In genomic region chr4:5785806-5786680, GRCh38 we compare ENCODE assay signal across 14 cellular contexts.
DNase-seq lines count a peak whose midpoint lies in the region; ATAC-seq and TF ChIP-seq lines count a peak whose summit lies in the region.
"Had no signal": no experiment of that assay in that cellular context is flagged by ENCODE, and none has a peak within 500 bp of the region (broad histone marks: within the 10 kb centered on the region; RNA-seq: fewer than 3 reads in every experiment).

No MANE protein-coding gene starts in this region.

- 91% methylated on average over 9 of the region's 9 CpGs for WGBS in mammary epithelial cell (ENCODE audit: low coverage, missing lambda C conversion rate)

- H3K27ac ChIP-seq in mammary epithelial cell (ENCODE audit: insufficient read depth, low read depth, low read length) (no peak overlapping the region), upper lobe of right lung (no peak overlapping the region)

- no peaks in the 10 kb centered on the region for H4K20me1 ChIP-seq in mammary epithelial cell (ENCODE audit: insufficient read depth, low read length)

- no peaks in the 10 kb centered on the region for H3K27me3 ChIP-seq in mammary epithelial cell (ENCODE audit: insufficient read depth, low read length)
- H3K27me3 ChIP-seq in upper lobe of right lung, result no peaks in the 10 kb centered on the region

- H3K9me3 ChIP-seq in mammary epithelial cell (replicated peaks; ENCODE audit: insufficient read depth, low read length) (no peaks in the 10 kb centered on the region), upper lobe of right lung (no peaks in the 10 kb centered on the region)

- no peak overlapping the region for H3K4me2 ChIP-seq in mammary epithelial cell (ENCODE audit: insufficient read depth, low read depth, low read length)

- H2AFZ ChIP-seq in mammary epithelial cell (ENCODE audit: low read depth, low read length), result no peak overlapping the region

- intact Hi-C loops in mammary epithelial cell (cut with micrococcal nuclease), result loop anchor here (1.0 to 2.0 kb wide), 2 partner anchors 27 to 76 kb away; no protein-coding TSS in a partner anchor
- intact Hi-C loops in left ventricle myocardium superior (cut with micrococcal nuclease), result no loop called here
- intact Hi-C loops in upper lobe of right lung (cut with DNase I), result no loop called here

- CTCF ChIA-PET in mammary epithelial cell (lab: Charles Lee; ENCODE audit: low non-redundant PET), result no interaction called here

- H3K4me1 ChIP-seq in mammary epithelial cell (ENCODE audit: insufficient read depth, low read length) (no peaks in the 10 kb centered on the region), upper lobe of right lung (no peaks in the 10 kb centered on the region)

- DNase-seq in HS-5 (ENCODE audit: low read depth) (peak; percentile 49), mammary epithelial cell (peak; percentile 62), left ventricle myocardium superior (no peak), upper lobe of right lung (peak; percentile 15), RPMI8226 (no peak), DMS79 (lab: John Stamatoyannopoulos, UW) (no peak)
- DNase-seq: activated CD4-positive, alpha-beta T cell treated with anti-CD3 and anti-CD28 coated beads for 48 hours; activated naive CD4-positive, alpha-beta T cell treated with anti-CD3 and anti-CD28 coated beads, Interleukin-2, amount 10 ng/mL, durations not matched to agents 7 days and 5 days; effector memory CD8-positive, alpha-beta T cell; immature natural killer cell; naive thymus-derived CD8-positive, alpha-beta T cell; NCI-H774 had no signal

- no peak overlapping the region for H3K4me3 ChIP-seq in mammary epithelial cell (replicated peaks in 1 of 3; ENCODE audit: insufficient read depth in 1 of 3, low read depth in 2 of 3, low read length in 3 of 3)
- no peak overlapping the region for H3K4me3 ChIP-seq in upper lobe of right lung
- H3K4me3 ChIP-seq: GM12878 had no signal

- in situ Hi-C loops in mammary epithelial cell (cut with MboI; ENCODE audit: low sequenced_read_pairs in 2 of 2), result loop anchor here (25.0 kb wide), 2 partner anchors 399 to 749 kb away; no protein-coding TSS in a partner anchor

- TF ChIP-seq CTCF in mammary epithelial cell (conservative IDR thresholded peaks at IDR 0.05 in 1 of 2, IDR thresholded peaks at IDR 0.05 in 1 of 2; ENCODE audit: extremely low read depth in 1 of 2, insufficient read depth in 1 of 2, low read depth in 1 of 2, low read length in 2 of 2) (no peak), upper lobe of right lung (IDR thresholded peaks at IDR 0.05) (no peak)

- H3K79me2 ChIP-seq in mammary epithelial cell (ENCODE audit: insufficient read depth, low read length), result no peaks in the 10 kb centered on the region

- BruUV-seq in mammary epithelial cell (replicated peaks; lab: Mats Ljungman, UMichigan), result no TSS peak

- H3K36me3 ChIP-seq in mammary epithelial cell (ENCODE audit: insufficient read depth, low read length), result peaks cover 12% of the 10 kb centered on the region
- H3K36me3 ChIP-seq in upper lobe of right lung, result peaks cover 9% of the 10 kb centered on the region

- dilution Hi-C loops in mammary epithelial cell (cut with HindIII; ENCODE audit: low sequenced_read_pairs), result no loop called here

- H3K9ac ChIP-seq in mammary epithelial cell (ENCODE audit: insufficient read depth, low read length), result no peak overlapping the region

- ATAC-seq in left ventricle myocardium superior (peak; percentile 61), upper lobe of right lung (no peak), GM19463 (IDR thresholded peaks at IDR 0.05; ENCODE audit: unreplicated experiment) (no peak)
- ATAC-seq: effector memory CD8-positive, alpha-beta T cell; GM12878; naive thymus-derived CD8-positive, alpha-beta T cell had no signal

Comparison
In these comparisons a context has a peak if more than half of its experiments do, and no peak if none do; other contexts are left out.
1. DNase-seq: peak in HS-5 (single experiment), mammary epithelial cell (single experiment) and upper lobe of right lung (single experiment); none in left ventricle myocardium superior (single experiment), RPMI8226 (single experiment) and DMS79 (single experiment).